In the genomic region with DNA sequence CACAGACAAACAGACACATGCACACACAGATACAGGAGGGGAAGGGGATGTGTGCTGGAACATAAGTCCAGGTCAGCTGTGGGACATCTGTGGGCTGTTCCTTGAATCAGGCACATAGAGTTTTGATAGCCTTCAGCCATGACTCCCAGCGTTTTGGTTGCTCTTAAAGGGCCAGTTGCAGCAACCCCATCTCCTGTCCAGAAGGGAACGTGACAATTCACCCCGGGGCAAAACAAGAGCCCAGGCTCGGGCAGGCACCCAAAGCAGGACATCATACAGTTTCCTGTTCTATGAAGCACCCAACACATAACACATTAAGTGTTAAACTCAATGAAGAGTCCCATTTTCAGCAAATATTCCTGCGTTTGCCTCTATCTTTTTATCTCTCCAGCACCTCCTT, we compare ENCODE assay signal across 14 cellular contexts. TPM values are rescaled to one million over a fixed set of nuclear protein-coding genes. Genes with fewer than 3 reads are reported as not detected.
DNase-seq lines count a peak whose midpoint lies in the region; ATAC-seq and TF ChIP-seq lines count a peak whose summit lies in the region.
"Had no signal": no experiment of that assay in that cellular context is flagged by ENCODE, and none has a peak within 500 bp of the region (broad histone marks: within the 10 kb centered on the region; RNA-seq: fewer than 3 reads in every experiment).

No MANE protein-coding gene starts in this region.

- POLR2A ChIA-PET in MCF 10A (lab: Yijun Ruan, JAX): no interaction called here
- POLR2A ChIA-PET in activated CD8-positive, alpha-beta T cell treated with anti-CD3 and anti-CD28 coated beads for 36 hours (lab: Charles Lee): no interaction called here

- H3K4me2 ChIP-seq in mammary epithelial cell (ENCODE audit: insufficient read depth, low read depth, low read length): no peak overlapping the region
- H3K4me2 ChIP-seq: BLaER1 had no signal

- H3K27ac Mint-ChIP-seq in MCF 10A (ENCODE audit: low read depth, unreplicated experiment) (no peak overlapping the region), glutamatergic neuron (ENCODE audit: unreplicated experiment) (peak overlapping the region; percentile 2)
- H3K27ac Mint-ChIP-seq in activated CD8-positive, alpha-beta T cell treated with anti-CD3 and anti-CD28 coated beads for 36 hours: no peak overlapping the region

- no peaks in the 10 kb centered on the region for H3K27me3 ChIP-seq in mammary epithelial cell (ENCODE audit: insufficient read depth, low read length)
- H3K27me3 ChIP-seq: BLaER1 had no signal

- DNase-seq in MCF 10A (ENCODE audit: unreplicated experiment) (peak; percentile 45), mammary epithelial cell (no peak), M059J (ENCODE audit: low read depth) (peak; percentile 5), glutamatergic neuron (no peak)
- DNase-seq in activated naive CD4-positive, alpha-beta T cell (lab: John Stamatoyannopoulos, UW): no peak
- DNase-seq in activated CD8-positive, alpha-beta T cell treated with anti-CD3 and anti-CD28 coated beads for 36 hours: no peak
- DNase-seq: 8988T, AML-193, DMS53, GDM1 had no signal

- H3K4me3 Mint-ChIP-seq in MCF 10A (ENCODE audit: unreplicated experiment) (no peak overlapping the region), glutamatergic neuron (ENCODE audit: unreplicated experiment) (no peak overlapping the region)
- H3K4me3 Mint-ChIP-seq in activated CD8-positive, alpha-beta T cell treated with anti-CD3 and anti-CD28 coated beads for 36 hours: no peak overlapping the region

- no peak overlapping the region for H2AFZ ChIP-seq in mammary epithelial cell (ENCODE audit: low read depth, low read length)

- no peaks in the 10 kb centered on the region for H3K79me2 ChIP-seq in mammary epithelial cell (ENCODE audit: insufficient read depth, low read length)

- H3K4me1 ChIP-seq in mammary epithelial cell (ENCODE audit: insufficient read depth, low read length): no peaks in the 10 kb centered on the region
- H3K4me1 ChIP-seq: BLaER1 had no signal

- TF ChIP-seq CTCF in MCF 10A (IDR thresholded peaks at IDR 0.05; ENCODE audit: unreplicated experiment): no peak
- no peak for TF ChIP-seq CTCF in mammary epithelial cell (conservative IDR thresholded peaks at IDR 0.05 in 1 of 2, IDR thresholded peaks at IDR 0.05 in 1 of 2; ENCODE audit: extremely low read depth in 1 of 2, insufficient read depth in 1 of 2, low read depth in 1 of 2, low read length in 2 of 2)
- no peak for TF ChIP-seq CTCF in glutamatergic neuron (IDR thresholded peaks at IDR 0.05; ENCODE audit: partially characterized antibody, unreplicated experiment)
- TF ChIP-seq CTCF in activated CD8-positive, alpha-beta T cell treated with anti-CD3 and anti-CD28 coated beads for 36 hours (IDR thresholded peaks at IDR 0.05): no peak

- H3K4me1 Mint-ChIP-seq in MCF 10A (ENCODE audit: insufficient read depth, unreplicated experiment) (peaks cover 7% of the 10 kb centered on the region), glutamatergic neuron (ENCODE audit: low read depth, unreplicated experiment) (peaks cover 3% of the 10 kb centered on the region)
- no peaks in the 10 kb centered on the region for H3K4me1 Mint-ChIP-seq in activated CD8-positive, alpha-beta T cell treated with anti-CD3 and anti-CD28 coated beads for 36 hours (ENCODE audit: low read depth)

- H3K36me3 Mint-ChIP-seq in MCF 10A (ENCODE audit: insufficient read depth, unreplicated experiment) (peaks cover 6% of the 10 kb centered on the region), glutamatergic neuron (ENCODE audit: unreplicated experiment) (peaks cover 8% of the 10 kb centered on the region)
- H3K36me3 Mint-ChIP-seq in activated CD8-positive, alpha-beta T cell treated with anti-CD3 and anti-CD28 coated beads for 36 hours (ENCODE audit: low read depth): no peaks in the 10 kb centered on the region

- no peak overlapping the region for H3K4me3 ChIP-seq in mammary epithelial cell (replicated peaks in 1 of 3; ENCODE audit: insufficient read depth in 1 of 3, low read depth in 2 of 3, low read length in 3 of 3)
- H3K4me3 ChIP-seq: BLaER1, K562 had no signal

- dilution Hi-C loops in mammary epithelial cell (cut with HindIII; ENCODE audit: low sequenced_read_pairs): no loop called here

- CTCF ChIA-PET in MCF 10A (lab: Yijun Ruan, JAX): no interaction called here
- CTCF ChIA-PET in mammary epithelial cell (lab: Charles Lee; ENCODE audit: low non-redundant PET): no interaction called here
- CTCF ChIA-PET in activated CD8-positive, alpha-beta T cell treated with anti-CD3 and anti-CD28 coated beads for 36 hours (lab: Charles Lee): no interaction called here

- H3K9me3 Mint-ChIP-seq in MCF 10A (ENCODE audit: unreplicated experiment) (peaks cover 6% of the 10 kb centered on the region), glutamatergic neuron (ENCODE audit: unreplicated experiment) (no peaks in the 10 kb centered on the region)
- H3K9me3 Mint-ChIP-seq in activated CD8-positive, alpha-beta T cell treated with anti-CD3 and anti-CD28 coated beads for 36 hours: no peaks in the 10 kb centered on the region

- no peak overlapping the region for H3K27ac ChIP-seq in mammary epithelial cell (ENCODE audit: insufficient read depth, low read depth, low read length)
- H3K27ac ChIP-seq: BLaER1 had no signal

- BruUV-seq in MCF 10A (replicated peaks; lab: Mats Ljungman, UMichigan): no TSS peak
- BruUV-seq in mammary epithelial cell (replicated peaks; lab: Mats Ljungman, UMichigan): no TSS peak

- WGBS in mammary epithelial cell (ENCODE audit: low coverage, missing lambda C conversion rate): 75% methylated on average over 5 of the region's 5 CpGs

- H4K20me1 ChIP-seq in mammary epithelial cell (ENCODE audit: insufficient read depth, low read length): no peaks in the 10 kb centered on the region
- H4K20me1 ChIP-seq: BLaER1 had no signal

- no peaks in the 10 kb centered on the region for H3K27me3 Mint-ChIP-seq in MCF 10A (ENCODE audit: insufficient read depth, unreplicated experiment)
- peaks cover 2% of the 10 kb centered on the region for H3K27me3 Mint-ChIP-seq in glutamatergic neuron (ENCODE audit: unreplicated experiment)
- no peaks in the 10 kb centered on the region for H3K27me3 Mint-ChIP-seq in activated CD8-positive, alpha-beta T cell treated with anti-CD3 and anti-CD28 coated beads for 36 hours

- H3K9me3 ChIP-seq in mammary epithelial cell (replicated peaks; ENCODE audit: insufficient read depth, low read length): no peaks in the 10 kb centered on the region
- H3K9me3 ChIP-seq: BLaER1 had no signal

- no peak for ATAC-seq in activated CD8-positive, alpha-beta T cell treated with anti-CD3 and anti-CD28 coated beads for 36 hours
- no peak for ATAC-seq in GM21423 (IDR thresholded peaks at IDR 0.05; ENCODE audit: unreplicated experiment)
- ATAC-seq: K562 had no signal

- H3K36me3 ChIP-seq in mammary epithelial cell (ENCODE audit: insufficient read depth, low read length): no peaks in the 10 kb centered on the region
- H3K36me3 ChIP-seq: BLaER1 had no signal

- intact Hi-C loops in MCF 10A (cut with micrococcal nuclease): no loop called here
- intact Hi-C loops in mammary epithelial cell (cut with micrococcal nuclease): no loop called here
- intact Hi-C loops in activated CD8-positive, alpha-beta T cell treated with anti-CD3 and anti-CD28 coated beads for 36 hours (cut with micrococcal nuclease): no loop called here

- in situ Hi-C loops in mammary epithelial cell (cut with MboI; ENCODE audit: low sequenced_read_pairs in 2 of 2): no loop called here

- no peak overlapping the region for H3K9ac ChIP-seq in mammary epithelial cell (ENCODE audit: insufficient read depth, low read length)
- H3K9ac ChIP-seq: BLaER1 had no signal

RNA-seq across cellular contexts. Expression of a gene that starts 9.5 kb away (rescaled TPM):
- 0.07 TPM in 1 of 2 replicates, not detected in the other for total RNA-seq in MCF 10A (2022)
- under 1 TPM; 0.07 to 0.17 TPM for total RNA-seq in mammary epithelial cell
- 0.14 TPM for polyA plus RNA-seq in mammary epithelial cell
- polyA minus RNA-seq in mammary epithelial cell: not detected
- 0.10 and 0.79 TPM in 2 replicates for total RNA-seq in M059J (2014; rRNA removed; shearing (Covaris generic))
- total RNA-seq in glutamatergic neuron (ENCODE audit: unreplicated experiment): 1.7 TPM
- not detected for total RNA-seq in activated CD8-positive, alpha-beta T cell treated with anti-CD3 and anti-CD28 coated beads for 36 hours
- total RNA-seq: Daoy, K562 had no signal
- polyA plus RNA-seq: K562 had no signal

Comparison
In these comparisons a context has a peak if more than half of its experiments do, and no peak if none do; other contexts are left out.
1. DNase-seq: peak in MCF 10A (single experiment) and M059J (single experiment); none in mammary epithelial cell (single experiment), glutamatergic neuron (single experiment), activated naive CD4-positive, alpha-beta T cell (0 of 4) and activated CD8-positive, alpha-beta T cell treated with anti-CD3 and anti-CD28 coated beads for 36 hours (single experiment).